8 cellular contexts compared by ENCODE assay signal in genomic region chr6:130513770-130514169, GRCh38.
DNase-seq lines count a peak whose midpoint lies in the region; ATAC-seq and TF ChIP-seq lines count a peak whose summit lies in the region.

No MANE protein-coding gene starts in this region.

- H3K79me2 ChIP-seq in trophoblast cell (ENCODE audit: control insufficient read depth, insufficient read depth, low read length, poor library complexity), result no peaks in the 10 kb centered on the region

- H3K4me2 ChIP-seq in trophoblast cell (ENCODE audit: low read length), result no peak overlapping the region

- TF ChIP-seq CTCF in cardiac fibroblast (IDR thresholded peaks at IDR 0.05; ENCODE audit: low read depth, low read length), result no peak
- TF ChIP-seq CTCF in spleen (IDR thresholded peaks at IDR 0.05 in 8 of 11, conservative IDR thresholded peaks at IDR 0.05 in 3 of 11), result no peak

- no peak overlapping the region for H3K23ac ChIP-seq in trophoblast cell (ENCODE audit: low read length)

- H2AFZ ChIP-seq in trophoblast cell (ENCODE audit: insufficient read depth, low read length, poor library complexity), result no peak overlapping the region

- no peak overlapping the region for H2BK120ac ChIP-seq in trophoblast cell (ENCODE audit: insufficient read depth, low read length, poor library complexity)

- no peak overlapping the region for H2AK5ac ChIP-seq in trophoblast cell (ENCODE audit: low read length)

- H4K12ac ChIP-seq in trophoblast cell (ENCODE audit: low read depth, low read length), result no peak overlapping the region

- H3K4me3 ChIP-seq in cardiac fibroblast (replicated peaks in 1 of 2; ENCODE audit: low read depth in 2 of 2, low read length in 2 of 2) (no peak overlapping the region), spleen (no peak overlapping the region), MG63 (no peak overlapping the region), trophoblast cell (ENCODE audit: low read depth, low read length) (no peak overlapping the region)

- H3K4me1 ChIP-seq in spleen (peaks cover 4 to 31% (median 13%) of the 10 kb centered on the region in 6 donors), trophoblast cell (ENCODE audit: control insufficient read depth in 1 of 2, insufficient read depth in 2 of 2, low read length in 2 of 2) (no peaks in the 10 kb centered on the region)

- H3K14ac ChIP-seq in trophoblast cell (ENCODE audit: low read length), result no peak overlapping the region

- H4K91ac ChIP-seq in trophoblast cell (ENCODE audit: low read depth, low read length), result no peak overlapping the region

- no peak for TF ChIP-seq POLR2A in spleen (IDR thresholded peaks at IDR 0.05)

- H3K27ac ChIP-seq in spleen (peak overlapping the region in 6 of 8 donors; percentile 4 to 54 (median 34)), trophoblast cell (ENCODE audit: low read depth, low read length) (no peak overlapping the region)

- DNase-seq in RPMI8226 (peak; percentile 4), cardiac fibroblast (ENCODE audit: low read depth in 2 of 2) (peak; percentile 32 to 47), spleen (no peak), MG63 (no peak), trophoblast cell (no peak), superior temporal gyrus (ENCODE audit: extremely low spot score) (no peak)

- no peak overlapping the region for H2BK5ac ChIP-seq in trophoblast cell (ENCODE audit: low read depth, low read length, poor library complexity)

- H3K27me3 ChIP-seq in spleen (replicated peaks in 1 of 7), result no peaks in the 10 kb centered on the region
- H3K27me3 ChIP-seq in MG63, result no peaks in the 10 kb centered on the region
- H3K27me3 ChIP-seq in trophoblast cell (ENCODE audit: insufficient read depth, low read length), result no peaks in the 10 kb centered on the region

- peak; percentile 54 for ATAC-seq in GM18508 (IDR thresholded peaks at IDR 0.05; ENCODE audit: insufficient read depth, unreplicated experiment)
- peak; percentile 56 for ATAC-seq in HG02840 (IDR thresholded peaks at IDR 0.05; ENCODE audit: low FRiP score, unreplicated experiment)

- H3K18ac ChIP-seq in trophoblast cell (ENCODE audit: low read length), result no peak overlapping the region

- H2BK12ac ChIP-seq in trophoblast cell (ENCODE audit: low read length), result no peak overlapping the region

- peaks cover 0 to 6% (median 0%) of the 10 kb centered on the region in 8 donors for H3K9me3 ChIP-seq in spleen
- H3K9me3 ChIP-seq in MG63, result no peaks in the 10 kb centered on the region
- H3K9me3 ChIP-seq in trophoblast cell (ENCODE audit: insufficient read depth, low read depth, low read length), result no peaks in the 10 kb centered on the region

- H3K36me3 ChIP-seq in spleen (no peaks in the 10 kb centered on the region), MG63 (no peaks in the 10 kb centered on the region), trophoblast cell (ENCODE audit: control insufficient read depth in 1 of 2, insufficient read depth in 2 of 2, low read length in 2 of 2) (no peaks in the 10 kb centered on the region)

- WGBS in spleen, 5 donors, result 22 to 42% (median 26%) methylated on average over 3 of the region's 3 CpGs
- WGBS in trophoblast cell (ENCODE audit: extremely low coverage, insufficient coverage, insufficient read length), result no CpG with 5 or more reads among the region's 3 CpGs

- H3K79me1 ChIP-seq in trophoblast cell (ENCODE audit: low read length), result no peaks in the 10 kb centered on the region

- H4K8ac ChIP-seq in trophoblast cell (ENCODE audit: low read depth, low read length), result no peak overlapping the region

- intact Hi-C loops in spleen (cut with DNase I; ENCODE audit: low total_unique reads), result no loop called here

- no peak overlapping the region for H3K4ac ChIP-seq in trophoblast cell (ENCODE audit: low read depth, low read length)

- no peak overlapping the region for H3K9ac ChIP-seq in trophoblast cell (ENCODE audit: low read length)

Comparison
In these comparisons a context has a peak if more than half of its experiments do, and no peak if none do; other contexts are left out.
1. DNase-seq: peak in RPMI8226 (single experiment) and cardiac fibroblast (2 of 2); none in spleen (single experiment), MG63 (single experiment), trophoblast cell (0 of 2) and superior temporal gyrus (single experiment).